In genomic region chr3:44028-44676, GRCh38 we compare ENCODE assay signal across 30 cellular contexts.
"Had no signal": no experiment of that assay in that cellular context is flagged by ENCODE, and none has a peak within 500 bp of the region (broad histone marks: within the 10 kb centered on the region; RNA-seq: fewer than 3 reads in every experiment).

No MANE protein-coding gene starts in this region.

- H3K4me3 ChIP-seq: body of pancreas, breast epithelium, MG63, SJCRH30, SK-N-MC had no signal

- H3K36me3 ChIP-seq: breast epithelium, MG63, SJCRH30, WERI-Rb-1 had no signal

- H3K9me3 ChIP-seq: body of pancreas, breast epithelium, MG63, SJCRH30 had no signal

- H3K27me3 ChIP-seq: body of pancreas, breast epithelium, MG63, SJCRH30 had no signal

- H3K27ac ChIP-seq: body of pancreas, breast epithelium, SJCRH30, SK-N-MC, WERI-Rb-1 had no signal

- ATAC-seq: activated T-cell treated with anti-CD3 and anti-CD28 coated beads, Interleukin-2, amount 50 U/mL, for 72 hours; activated T-helper 17 cell treated with anti-CD3 and anti-CD28 coated beads, Interleukin-2, amount 50 U/mL, for 72 hours; body of pancreas; Panc1 had no signal

- DNase-seq: activated CD4-positive, alpha-beta memory T cell treated with anti-CD3 and anti-CD28 coated beads, Interleukin-2, amount 10 ng/mL, durations not matched to agents 7 days and 5 days; activated CD4-positive, alpha-beta T cell treated with anti-CD3 and anti-CD28 coated beads for 1 hour; activated CD4-positive, alpha-beta T cell treated with anti-CD3 and anti-CD28 coated beads for 48 hours; activated CD4-positive, CD25-positive, alpha-beta regulatory T cell; activated CD8-positive, alpha-beta memory T cell treated with anti-CD3 and anti-CD28 coated beads for 24 hours; activated effector memory CD4-positive, alpha-beta T cell treated with anti-CD3 and anti-CD28 coated beads, Interleukin-2, amount 50 U/mL, for 16 hours; activated naive CD4-positive, alpha-beta T cell treated with Interleukin-2 at 50 U/mL for 16 hours; activated naive CD8-positive, alpha-beta T cell treated with anti-CD3 and anti-CD28 coated beads, Interleukin-2, amount 10 ng/mL, durations not matched to agents 7 days and 5 days; activated T-cell treated with anti-CD3 and anti-CD28 coated beads, Interleukin-2, amount 50 U/mL, for 1 hour; activated T-cell treated with anti-CD3 and anti-CD28 coated beads, Interleukin-2, amount 50 U/mL, for 72 hours; amygdala; body of pancreas; caudate nucleus; cerebellar nuclear complex; Kasumi-1; MG63; NCI-H1048; NCI-H1105 treated with DMSO at 0.1 percent for 48 hours; NCI-H1436; NCI-H1694; NCI-H2029; NCI-H524 treated with DMSO at 0.1 percent for 48 hours; SHP77; SJCRH30; T1000; WERI-Rb-1 had no signal

- H3K4me1 ChIP-seq: body of pancreas, breast epithelium, SJCRH30 had no signal
